In genomic region chr2:147045113-147045512, GRCh38 we compare ENCODE assay signal across 8 cellular contexts.
DNase-seq lines count a peak whose midpoint lies in the region; ATAC-seq and TF ChIP-seq lines count a peak whose summit lies in the region.

No MANE protein-coding gene starts in this region.

- peaks cover 4% of the 10 kb centered on the region for H3K27me3 Mint-ChIP-seq in activated naive CD8-positive, alpha-beta T cell treated with anti-CD3 and anti-CD28 coated beads, Interleukin-2, amount 50 U/mL, for 24 hours

- intact Hi-C loops in left cardiac atrium (cut with DNase I), result no loop called here
- intact Hi-C loops in Right ventricle myocardium inferior (cut with DNase I), result loop anchor here (10.0 kb wide), 1 partner anchor 870 kb away; no protein-coding TSS in a partner anchor

- peaks cover 0 to 6% (median 0%) of the 10 kb centered on the region in 4 donors for H3K4me1 ChIP-seq in Peyer's patch

- H3K4me1 Mint-ChIP-seq in activated naive CD8-positive, alpha-beta T cell treated with anti-CD3 and anti-CD28 coated beads, Interleukin-2, amount 50 U/mL, for 24 hours, result no peaks in the 10 kb centered on the region

- H3K36me3 ChIP-seq in Peyer's patch, result no peaks in the 10 kb centered on the region

- ATAC-seq in left cardiac atrium (no peak), Right ventricle myocardium inferior (no peak), HG02938 (IDR thresholded peaks at IDR 0.05; ENCODE audit: unreplicated experiment) (peak; percentile 66)
- no peak for ATAC-seq in activated naive CD8-positive, alpha-beta T cell treated with anti-CD3 and anti-CD28 coated beads, Interleukin-2, amount 50 U/mL, for 24 hours

- H3K27ac ChIP-seq in Peyer's patch, result no peak overlapping the region

- peak in 4 of 6 experiments; percentile 48 to 72 (median 66) for TF ChIP-seq CTCF in Peyer's patch (IDR thresholded peaks at IDR 0.05)

- H3K27me3 ChIP-seq in Peyer's patch, result no peaks in the 10 kb centered on the region

- H3K9me3 ChIP-seq in Peyer's patch, result no peaks in the 10 kb centered on the region

- no peak overlapping the region for H3K27ac Mint-ChIP-seq in activated naive CD8-positive, alpha-beta T cell treated with anti-CD3 and anti-CD28 coated beads, Interleukin-2, amount 50 U/mL, for 24 hours

- H3K9me3 Mint-ChIP-seq in activated naive CD8-positive, alpha-beta T cell treated with anti-CD3 and anti-CD28 coated beads, Interleukin-2, amount 50 U/mL, for 24 hours, result no peaks in the 10 kb centered on the region

- DNase-seq in left cardiac atrium (peak; percentile 20), Right ventricle myocardium inferior (ENCODE audit: missing footprints) (no peak), Peyer's patch (peak in 2 of 3 donors; percentile 56 to 71), islet precursor cell (peak; percentile 76), ureter (ENCODE audit: low spot score) (no peak)
- DNase-seq in activated naive CD8-positive, alpha-beta T cell treated with anti-CD3 and anti-CD28 coated beads, Interleukin-2, amount 50 U/mL, for 24 hours, result peak; percentile 50
- DNase-seq in stimulated activated CD4-positive, alpha-beta T cell treated with anti-CD3 and anti-CD28 coated beads, Interleukin-4, amount 100 ng/mL, for 48 hours (ENCODE audit: low read depth in 2 of 2), result peak; percentile 25 to 41

- H3K36me3 Mint-ChIP-seq in activated naive CD8-positive, alpha-beta T cell treated with anti-CD3 and anti-CD28 coated beads, Interleukin-2, amount 50 U/mL, for 24 hours (ENCODE audit: low read depth), result no peaks in the 10 kb centered on the region

- H3K4me3 ChIP-seq in Peyer's patch, result no peak overlapping the region

- no peak overlapping the region for H3K4me3 Mint-ChIP-seq in activated naive CD8-positive, alpha-beta T cell treated with anti-CD3 and anti-CD28 coated beads, Interleukin-2, amount 50 U/mL, for 24 hours

- no peak for TF ChIP-seq POLR2A in Peyer's patch (IDR thresholded peaks at IDR 0.05)

Comparison
In these comparisons a context has a peak if more than half of its experiments do, and no peak if none do; other contexts are left out.
1. DNase-seq: peak in left cardiac atrium (single experiment), Peyer's patch (2 of 3), activated naive CD8-positive, alpha-beta T cell treated with anti-CD3 and anti-CD28 coated beads, Interleukin-2, amount 50 U/mL, for 24 hours (single experiment), islet precursor cell (single experiment) and stimulated activated CD4-positive, alpha-beta T cell treated with anti-CD3 and anti-CD28 coated beads, Interleukin-4, amount 100 ng/mL, for 48 hours (2 of 2); none in Right ventricle myocardium inferior (single experiment) and ureter (single experiment).